ENCODE assay signal across 13 cellular contexts in genomic region chr2:230492107-230492506, GRCh38.
"Had no signal": no experiment of that assay in that cellular context is flagged by ENCODE, and none has a peak within 500 bp of the region (broad histone marks: within the 10 kb centered on the region; RNA-seq: fewer than 3 reads in every experiment).

No MANE protein-coding gene starts in this region.

- DNase-seq: activated CD4-positive, alpha-beta T cell treated with anti-CD3 and anti-CD28 coated beads, Interleukin-2, amount 50 U/mL, for 4 hours; adrenal gland; body of pancreas; central memory CD4-positive, alpha-beta T cell; esophagus squamous epithelium; hippocampal formation; left lung; right cardiac atrium; small intestine; stimulated activated CD4-positive, alpha-beta T cell treated with anti-CD3 and anti-CD28 coated beads, Interleukin-4, amount 100 ng/mL, for 24 hours had no signal

- ATAC-seq: activated CD4-positive, CD25-positive, alpha-beta regulatory T cell treated with anti-CD3 and anti-CD28 coated beads, Interleukin-2, amount 50 U/mL, for 24 hours; body of pancreas; left lung; right cardiac atrium had no signal

- H3K4me1 Mint-ChIP-seq: neural crest cell had no signal

- H3K9me3 Mint-ChIP-seq: activated naive CD4-positive, alpha-beta T cell treated with anti-CD3 and anti-CD28 coated beads, Interleukin-2, amount 50 U/mL, for 24 hours had no signal

- H3K27me3 Mint-ChIP-seq: activated naive CD4-positive, alpha-beta T cell treated with anti-CD3 and anti-CD28 coated beads, Interleukin-2, amount 50 U/mL, for 24 hours had no signal

- H3K4me3 Mint-ChIP-seq: activated naive CD4-positive, alpha-beta T cell treated with anti-CD3 and anti-CD28 coated beads, Interleukin-2, amount 50 U/mL, for 24 hours; neural crest cell had no signal
